In the genomic region with DNA sequence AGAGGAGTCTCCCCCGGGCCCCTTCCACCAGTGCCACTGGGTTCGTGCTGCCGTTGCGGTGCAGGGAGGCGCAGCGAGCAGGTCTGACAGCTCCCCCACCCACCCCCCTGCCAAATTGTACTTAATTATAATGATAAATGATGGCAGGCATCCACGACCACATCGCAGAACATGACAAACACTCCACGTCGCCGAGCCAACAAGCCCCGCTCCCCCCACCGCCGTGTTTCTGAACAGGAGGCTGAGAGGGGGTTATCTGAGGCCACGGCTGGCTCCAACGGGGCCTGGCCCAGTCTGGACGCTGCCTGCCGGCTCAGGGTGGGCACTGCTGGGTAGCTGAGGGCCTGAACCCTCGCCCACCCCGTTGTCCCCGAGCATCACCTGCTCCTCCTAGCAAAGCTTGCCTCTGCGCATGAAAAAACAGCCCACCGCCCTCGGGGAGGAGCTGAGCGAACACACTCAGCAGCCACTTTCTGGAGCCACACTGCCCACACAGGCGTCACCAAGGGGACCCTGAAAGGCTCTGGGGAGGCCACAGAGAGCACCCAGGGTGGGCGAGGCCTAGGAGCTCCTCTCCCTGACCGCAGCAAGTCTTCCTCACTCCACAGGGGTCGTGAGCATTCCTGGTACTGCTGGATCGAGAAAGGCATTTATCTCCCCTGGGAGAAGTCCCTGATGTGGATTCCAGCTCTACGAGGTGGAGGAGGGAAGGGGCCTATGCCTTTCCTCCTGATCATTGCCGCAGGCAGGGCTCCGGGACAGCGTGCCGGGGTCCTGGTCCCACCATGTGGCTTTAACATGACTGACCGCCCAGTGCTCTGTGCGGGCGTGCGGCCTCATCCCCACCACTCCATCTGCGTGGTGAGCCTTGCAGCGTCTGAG, we compare ENCODE assay signal across 13 cellular contexts. TPM values are rescaled to one million over a fixed set of nuclear protein-coding genes. Genes with fewer than 3 reads are reported as not detected.
"Had no signal": no experiment of that assay in that cellular context is flagged by ENCODE, and none has a peak within 500 bp of the region (broad histone marks: within the 10 kb centered on the region; RNA-seq: fewer than 3 reads in every experiment).

No MANE protein-coding gene starts in this region.

- DNase-seq: activated B cell treated with CpG ODN at 0.5 μM for 24 hours; activated CD4-positive, alpha-beta T cell treated with anti-CD3 and anti-CD28 coated beads, Interleukin-2, amount 10 ng/mL, durations not matched to agents 7 days and 5 days; activated naive CD4-positive, alpha-beta T cell treated with anti-CD3 and anti-CD28 coated beads, Interleukin-2, amount 50 U/mL, for 16 hours; activated T-cell treated with anti-CD3 and anti-CD28 coated beads, Interleukin-2, amount 50 U/mL, for 1 hour; central memory CD4-positive, alpha-beta T cell; cortex of kidney; effector CD8-positive, alpha-beta T cell; heart right ventricle; nephron progenitor cell; stomach had no signal

- H3K9me3 Mint-ChIP-seq: activated B cell treated with CpG ODN at 0.5 μM for 24 hours; activated CD4-positive, alpha-beta T cell treated with anti-CD3 and anti-CD28 coated beads, Interleukin-2, amount 10 ng/mL, durations not matched to agents 7 days and 5 days; nephron progenitor cell had no signal

- H3K27ac Mint-ChIP-seq: activated B cell treated with CpG ODN at 0.5 μM for 24 hours; activated CD4-positive, alpha-beta T cell treated with anti-CD3 and anti-CD28 coated beads, Interleukin-2, amount 10 ng/mL, durations not matched to agents 7 days and 5 days; nephron progenitor cell had no signal

- H3K9me3 ChIP-seq: heart right ventricle, stomach, thoracic aorta had no signal

- H3K4me3 Mint-ChIP-seq: activated B cell treated with CpG ODN at 0.5 μM for 24 hours; activated CD4-positive, alpha-beta T cell treated with anti-CD3 and anti-CD28 coated beads, Interleukin-2, amount 10 ng/mL, durations not matched to agents 7 days and 5 days; nephron progenitor cell had no signal

- H3K4me1 ChIP-seq: heart right ventricle, stomach had no signal

- H3K4me3 ChIP-seq: heart right ventricle, stomach, thoracic aorta had no signal

- H3K4me1 Mint-ChIP-seq: activated B cell treated with CpG ODN at 0.5 μM for 24 hours had no signal

- H3K36me3 ChIP-seq: heart right ventricle, stomach, thoracic aorta had no signal

- H3K27ac ChIP-seq: heart right ventricle, stomach, thoracic aorta had no signal

RNA-seq across cellular contexts. Expression of gene DIO3, which starts 35.4 kb away (rescaled TPM):
- total RNA-seq: activated B cell treated with CpG ODN at 0.5 μM for 24 hours; activated CD4-positive, alpha-beta T cell treated with anti-CD3 and anti-CD28 coated beads, Interleukin-2, amount 10 ng/mL, durations not matched to agents 7 days and 5 days had no signal
- polyA plus RNA-seq: fibroblast of lung, keratinocyte had no signal
